In genomic region chr17:50725769-50726655, GRCh38 we compare ENCODE assay signal across 29 cellular contexts. TPM values are rescaled to one million over a fixed set of nuclear protein-coding genes. Genes with fewer than 3 reads are reported as not detected.
DNase-seq lines count a peak whose midpoint lies in the region; ATAC-seq and TF ChIP-seq lines count a peak whose summit lies in the region.
"Had no signal": no experiment of that assay in that cellular context is flagged by ENCODE, and none has a peak within 500 bp of the region (broad histone marks: within the 10 kb centered on the region; RNA-seq: fewer than 3 reads in every experiment).

No MANE protein-coding gene starts in this region.

- H3K9me3 ChIP-seq in Loucy (ENCODE audit: insufficient read depth, low read depth, low read length) (no peaks in the 10 kb centered on the region), skeletal muscle tissue (ENCODE audit: control insufficient read depth in 3 of 3, low read length in 3 of 3) (no peaks in the 10 kb centered on the region)
- H3K9me3 ChIP-seq: BLaER1 treated with 17β-estradiol and CSF1 and Interleukin-3, amounts not matched to agents 10 nM and 100 nM; heart right ventricle; Peyer's patch; SJSA1; spleen; stomach had no signal

- no peaks in the 10 kb centered on the region for H3K36me3 ChIP-seq in Loucy (ENCODE audit: insufficient read depth, low read length)
- H3K36me3 ChIP-seq in skeletal muscle tissue (ENCODE audit: control insufficient read depth in 3 of 3, insufficient read depth in 3 of 3, low read length in 3 of 3) = no peaks in the 10 kb centered on the region
- H3K36me3 ChIP-seq: heart right ventricle, Peyer's patch, stomach had no signal

- no peaks in the 10 kb centered on the region for H3K27me3 Mint-ChIP-seq in activated naive CD4-positive, alpha-beta T cell treated with anti-CD3 and anti-CD28 coated beads, Interleukin-2, amount 50 U/mL, for 24 hours
- no peaks in the 10 kb centered on the region for H3K27me3 Mint-ChIP-seq in activated naive CD4-positive, alpha-beta T cell treated with anti-CD3 and anti-CD28 coated beads, Interleukin-2, amount 10 ng/mL, durations not matched to agents 7 days and 5 days
- H3K27me3 Mint-ChIP-seq: dendritic cell treated with granulocyte-macrophage colony-stimulating factor and Interleukin-4, amounts not matched to agents 40 ng/mL and 50 ng/mL, for 4 days; type B pancreatic cell had no signal

- H3K79me2 ChIP-seq in Loucy (ENCODE audit: insufficient read depth, low read length) = peaks cover 100% of the 10 kb centered on the region

- CTCF ChIA-PET in activated naive CD4-positive, alpha-beta T cell treated with anti-CD3 and anti-CD28 coated beads, Interleukin-2, amount 10 ng/mL, durations not matched to agents 7 days and 5 days (lab: Charles Lee) = no interaction called here

- H3K9ac ChIP-seq in Loucy (ENCODE audit: low read depth, low read length, poor library complexity, severe bottlenecking) (peak overlapping the region; percentile 40), skeletal muscle tissue (ENCODE audit: low read depth in 1 of 3, low read length in 3 of 3) (peak overlapping the region in 1 of 3 donors; percentile 23)
- H3K9ac ChIP-seq: BLaER1 treated with 17β-estradiol and CSF1 and Interleukin-3, amounts not matched to agents 10 nM and 100 nM had no signal

- TF ChIP-seq CTCF in Loucy (conservative IDR thresholded peaks at IDR 0.05; ENCODE audit: low read length) = no peak
- no peak for TF ChIP-seq CTCF in omental fat pad (IDR thresholded peaks at IDR 0.05)

- peaks cover 59% of the 10 kb centered on the region for H3K4me1 ChIP-seq in Loucy (ENCODE audit: insufficient read depth, low read length, poor library complexity, severe bottlenecking)
- peaks cover 39 to 61% (median 49%) of the 10 kb centered on the region in 3 donors for H3K4me1 ChIP-seq in skeletal muscle tissue (ENCODE audit: control insufficient read depth in 3 of 3, insufficient read depth in 3 of 3, low read length in 3 of 3)

- no peaks in the 10 kb centered on the region for H3F3A ChIP-seq in Loucy (ENCODE audit: low read depth)

- H4K20me1 ChIP-seq in Loucy (ENCODE audit: insufficient read depth, low read length, poor library complexity, severe bottlenecking) = peaks cover 100% of the 10 kb centered on the region

- peak overlapping the region; percentile 97 for H3K4me2 ChIP-seq in Loucy (ENCODE audit: low read depth, low read length, poor library complexity, severe bottlenecking)

- H3K4me3 Mint-ChIP-seq in activated naive CD4-positive, alpha-beta T cell treated with anti-CD3 and anti-CD28 coated beads, Interleukin-2, amount 50 U/mL, for 24 hours = peak overlapping the region; percentile 8
- H3K4me3 Mint-ChIP-seq in activated naive CD4-positive, alpha-beta T cell treated with anti-CD3 and anti-CD28 coated beads, Interleukin-2, amount 10 ng/mL, durations not matched to agents 7 days and 5 days = no peak overlapping the region
- H3K4me3 Mint-ChIP-seq: dendritic cell treated with granulocyte-macrophage colony-stimulating factor and Interleukin-4, amounts not matched to agents 40 ng/mL and 50 ng/mL, for 4 days; type B pancreatic cell had no signal

- DNase-seq in activated naive CD4-positive, alpha-beta T cell treated with anti-CD3 and anti-CD28 coated beads, Interleukin-2, amount 10 ng/mL, durations not matched to agents 7 days and 5 days = no peak
- peak; percentile 51 for DNase-seq in islet precursor cell
- no peak for DNase-seq in omental fat pad (ENCODE audit: low spot score)
- DNase-seq in medulla oblongata (ENCODE audit: extremely low spot score) = no peak
- DNase-seq: activated CD4-positive, alpha-beta T cell treated with anti-CD3 and anti-CD28 coated beads, Interleukin-2, amount 50 U/mL, for 4 hours; activated naive CD4-positive, alpha-beta T cell; aorta; heart right ventricle; NCI-H2081; Peyer's patch; spleen; stimulated activated CD4-positive, alpha-beta T cell treated with anti-CD3 and anti-CD28 coated beads, Interleukin-4, amount 100 ng/mL, for 24 hours; stomach; WERI-Rb-1 had no signal

- peaks cover 6% of the 10 kb centered on the region for H3K36me3 Mint-ChIP-seq in activated naive CD4-positive, alpha-beta T cell treated with anti-CD3 and anti-CD28 coated beads, Interleukin-2, amount 50 U/mL, for 24 hours
- H3K36me3 Mint-ChIP-seq in activated naive CD4-positive, alpha-beta T cell treated with anti-CD3 and anti-CD28 coated beads, Interleukin-2, amount 10 ng/mL, durations not matched to agents 7 days and 5 days = peaks cover 17% of the 10 kb centered on the region

- H3K27ac Mint-ChIP-seq in activated naive CD4-positive, alpha-beta T cell treated with anti-CD3 and anti-CD28 coated beads, Interleukin-2, amount 50 U/mL, for 24 hours = no peak overlapping the region
- no peak overlapping the region for H3K27ac Mint-ChIP-seq in activated naive CD4-positive, alpha-beta T cell treated with anti-CD3 and anti-CD28 coated beads, Interleukin-2, amount 10 ng/mL, durations not matched to agents 7 days and 5 days
- H3K27ac Mint-ChIP-seq: dendritic cell treated with granulocyte-macrophage colony-stimulating factor and Interleukin-4, amounts not matched to agents 40 ng/mL and 50 ng/mL, for 4 days; type B pancreatic cell had no signal

- no peak overlapping the region for H2AFZ ChIP-seq in Loucy (ENCODE audit: low read length)

- H3K27ac ChIP-seq in skeletal muscle tissue (ENCODE audit: low read depth, low read length) = peak overlapping the region; percentile 3
- H3K27ac ChIP-seq: BLaER1 treated with 17β-estradiol and CSF1 and Interleukin-3, amounts not matched to agents 10 nM and 100 nM; HL-60; SJSA1; spleen; WERI-Rb-1 had no signal

- ATAC-seq in omental fat pad (ENCODE audit: low FRiP score) (no peak), HG02759 (IDR thresholded peaks at IDR 0.05; ENCODE audit: unreplicated experiment) (no peak)
- ATAC-seq: heart right ventricle had no signal

- H3K27me3 ChIP-seq in Loucy (ENCODE audit: insufficient read depth, low read length, poor library complexity, severe bottlenecking) = no peaks in the 10 kb centered on the region
- no peaks in the 10 kb centered on the region for H3K27me3 ChIP-seq in skeletal muscle tissue (ENCODE audit: control insufficient read depth in 3 of 3, insufficient read depth in 3 of 3, low read length in 3 of 3)
- H3K27me3 ChIP-seq: BLaER1 treated with 17β-estradiol and CSF1 and Interleukin-3, amounts not matched to agents 10 nM and 100 nM; heart right ventricle; Peyer's patch; SJSA1; spleen; stomach had no signal

- H3K4me3 ChIP-seq in Loucy (ENCODE audit: low read length, poor library complexity, severe bottlenecking) (peak overlapping the region; percentile 75), skeletal muscle tissue (ENCODE audit: low read length in 3 of 3) (peak overlapping the region in 1 of 3 donors; percentile 8)
- H3K4me3 ChIP-seq: BLaER1 treated with 17β-estradiol and CSF1 and Interleukin-3, amounts not matched to agents 10 nM and 100 nM; heart right ventricle; Peyer's patch; SJSA1; spleen had no signal

- no peaks in the 10 kb centered on the region for H3K9me2 ChIP-seq in Loucy (replicated peaks; ENCODE audit: low read depth, low read length)

- H3K9me3 Mint-ChIP-seq in activated naive CD4-positive, alpha-beta T cell treated with anti-CD3 and anti-CD28 coated beads, Interleukin-2, amount 50 U/mL, for 24 hours = no peaks in the 10 kb centered on the region
- no peaks in the 10 kb centered on the region for H3K9me3 Mint-ChIP-seq in activated naive CD4-positive, alpha-beta T cell treated with anti-CD3 and anti-CD28 coated beads, Interleukin-2, amount 10 ng/mL, durations not matched to agents 7 days and 5 days
- H3K9me3 Mint-ChIP-seq: dendritic cell treated with granulocyte-macrophage colony-stimulating factor and Interleukin-4, amounts not matched to agents 40 ng/mL and 50 ng/mL, for 4 days; type B pancreatic cell had no signal

- peaks cover 64% of the 10 kb centered on the region for H3K4me1 Mint-ChIP-seq in activated naive CD4-positive, alpha-beta T cell treated with anti-CD3 and anti-CD28 coated beads, Interleukin-2, amount 50 U/mL, for 24 hours
- peaks cover 39% of the 10 kb centered on the region for H3K4me1 Mint-ChIP-seq in activated naive CD4-positive, alpha-beta T cell treated with anti-CD3 and anti-CD28 coated beads, Interleukin-2, amount 10 ng/mL, durations not matched to agents 7 days and 5 days

RNA-seq across cellular contexts. Expression of gene LUC7L3, which starts 6.6 kb away (rescaled TPM):
- total RNA-seq in skeletal muscle tissue = 32.4 TPM
- total RNA-seq in omental fat pad = 10 to 100 TPM; 44.2 to 88.7 (median 55.2) TPM

RNA-seq across cellular contexts. Expression of gene ANKRD40, which starts 18.3 kb away (rescaled TPM):
- total RNA-seq in skeletal muscle tissue (28.7 TPM), omental fat pad (10 to 100 TPM; 55.7 to 82.4 (median 61.8) TPM)

RNA-seq across cellular contexts. Expression of gene ANKRD40CL, which starts 41.3 kb away (rescaled TPM):
- total RNA-seq in skeletal muscle tissue = not detected
- not detected for total RNA-seq in omental fat pad
- total RNA-seq: aorta; cardiac septum; H1; heart right ventricle; lower leg skin; MCF 10A; pulmonary artery endothelial cell; SJSA1; spleen; T-helper 2 cell treated with Interferon-gamma antibody and Interleukin-4, amounts not matched to agents 100 ng/mL and 5 ng/mL, for 36 hours had no signal
